ENCODE assay signal across 1 cellular context in genomic region chr19:48713864-48714755, GRCh38.
TF ChIP-seq lines count a peak whose summit lies in the region.

No MANE protein-coding gene starts in this region.

TF ChIP-seq in K562, 482 proteins besides CTCF, POLR2A, EP300 and RAD21 (continued from another document and continues in another):
- peak; percentile 74 for TF ChIP-seq CREB1 (IDR thresholded peaks at IDR 0.05)
- TF ChIP-seq CREB1 (CRISPR knock-in tag; IDR thresholded peaks at IDR 0.05) = 0 out of 2 replicates have a peak, but pooled peaks have one; percentile 53
- TF ChIP-seq IRF2 (CRISPR knock-in tag; IDR thresholded peaks at IDR 0.05) = no peak
- TF ChIP-seq, protein P1, sequence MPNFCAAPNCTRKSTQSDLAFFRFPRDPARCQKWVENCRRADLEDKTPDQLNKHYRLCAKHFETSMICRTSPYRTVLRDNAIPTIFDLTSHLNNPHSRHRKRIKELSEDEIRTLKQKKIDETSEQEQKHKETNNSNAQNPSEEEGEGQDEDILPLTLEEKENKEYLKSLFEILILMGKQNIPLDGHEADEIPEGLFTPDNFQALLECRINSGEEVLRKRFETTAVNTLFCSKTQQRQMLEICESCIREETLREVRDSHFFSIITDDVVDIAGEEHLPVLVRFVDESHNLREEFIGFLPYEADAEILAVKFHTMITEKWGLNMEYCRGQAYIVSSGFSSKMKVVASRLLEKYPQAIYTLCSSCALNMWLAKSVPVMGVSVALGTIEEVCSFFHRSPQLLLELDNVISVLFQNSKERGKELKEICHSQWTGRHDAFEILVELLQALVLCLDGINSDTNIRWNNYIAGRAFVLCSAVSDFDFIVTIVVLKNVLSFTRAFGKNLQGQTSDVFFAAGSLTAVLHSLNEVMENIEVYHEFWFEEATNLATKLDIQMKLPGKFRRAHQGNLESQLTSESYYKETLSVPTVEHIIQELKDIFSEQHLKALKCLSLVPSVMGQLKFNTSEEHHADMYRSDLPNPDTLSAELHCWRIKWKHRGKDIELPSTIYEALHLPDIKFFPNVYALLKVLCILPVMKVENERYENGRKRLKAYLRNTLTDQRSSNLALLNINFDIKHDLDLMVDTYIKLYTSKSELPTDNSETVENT (CRISPR knock-in tag; IDR thresholded peaks at IDR 0.05) = peak; percentile 40; the same call in 1 of the 2 replicates
- no peak for TF ChIP-seq TAF1 (IDR thresholded peaks at IDR 0.05; ENCODE audit: control insufficient read depth, extremely low read depth, insufficient read depth, low read length, severe bottlenecking)
- peak; percentile 78 for TF ChIP-seq CCNT2 (IDR thresholded peaks at IDR 0.05; ENCODE audit: borderline replicate concordance, extremely low read depth, insufficient read length, low read depth, low read length)
- TF ChIP-seq MXI1 (IDR thresholded peaks at IDR 0.05; ENCODE audit: low read depth, low read length) = no peak
- TF ChIP-seq EP400 (IDR thresholded peaks at IDR 0.05) = no peak
- no peak for TF ChIP-seq SLC30A9 (CRISPR knock-in tag; IDR thresholded peaks at IDR 0.05)
- no peak for TF ChIP-seq DACH1 (IDR thresholded peaks at IDR 0.05; ENCODE audit: partially characterized antibody)
- no peak for TF ChIP-seq AFF1 (IDR thresholded peaks at IDR 0.05; ENCODE audit: low read depth in 1 of 2, partially characterized antibody in 2 of 2)
- no peak for TF ChIP-seq KHSRP (IDR thresholded peaks at IDR 0.05)
- no peak for TF ChIP-seq BHLHE40 (IDR thresholded peaks at IDR 0.05; ENCODE audit: low read length)
- TF ChIP-seq MEIS2 (IDR thresholded peaks at IDR 0.05; ENCODE audit: partially characterized antibody) = peak; percentile 96
- TF ChIP-seq TAL1 (IDR thresholded peaks at IDR 0.05) = no peak
- TF ChIP-seq, protein P2, sequence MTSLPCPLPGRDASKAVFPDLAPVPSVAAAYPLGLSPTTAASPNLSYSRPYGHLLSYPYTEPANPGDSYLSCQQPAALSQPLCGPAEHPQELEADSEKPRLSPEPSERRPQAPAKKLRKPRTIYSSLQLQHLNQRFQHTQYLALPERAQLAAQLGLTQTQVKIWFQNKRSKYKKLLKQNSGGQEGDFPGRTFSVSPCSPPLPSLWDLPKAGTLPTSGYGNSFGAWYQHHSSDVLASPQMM (CRISPR knock-in tag; IDR thresholded peaks at IDR 0.05) = no peak
- TF ChIP-seq, protein P3, sequence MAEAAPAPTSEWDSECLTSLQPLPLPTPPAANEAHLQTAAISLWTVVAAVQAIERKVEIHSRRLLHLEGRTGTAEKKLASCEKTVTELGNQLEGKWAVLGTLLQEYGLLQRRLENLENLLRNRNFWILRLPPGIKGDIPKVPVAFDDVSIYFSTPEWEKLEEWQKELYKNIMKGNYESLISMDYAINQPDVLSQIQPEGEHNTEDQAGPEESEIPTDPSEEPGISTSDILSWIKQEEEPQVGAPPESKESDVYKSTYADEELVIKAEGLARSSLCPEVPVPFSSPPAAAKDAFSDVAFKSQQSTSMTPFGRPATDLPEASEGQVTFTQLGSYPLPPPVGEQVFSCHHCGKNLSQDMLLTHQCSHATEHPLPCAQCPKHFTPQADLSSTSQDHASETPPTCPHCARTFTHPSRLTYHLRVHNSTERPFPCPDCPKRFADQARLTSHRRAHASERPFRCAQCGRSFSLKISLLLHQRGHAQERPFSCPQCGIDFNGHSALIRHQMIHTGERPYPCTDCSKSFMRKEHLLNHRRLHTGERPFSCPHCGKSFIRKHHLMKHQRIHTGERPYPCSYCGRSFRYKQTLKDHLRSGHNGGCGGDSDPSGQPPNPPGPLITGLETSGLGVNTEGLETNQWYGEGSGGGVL (CRISPR knock-in tag; IDR thresholded peaks at IDR 0.05) = no peak
- no peak for TF ChIP-seq ZNF551 (CRISPR knock-in tag; IDR thresholded peaks at IDR 0.05)
- peak in 1 of 2 experiments; percentile 8; a peak in 1 of 4 replicates for TF ChIP-seq SRF (CRISPR knock-in tag; IDR thresholded peaks at IDR 0.05)
- no peak for TF ChIP-seq NR2C2 (CRISPR knock-in tag; IDR thresholded peaks at IDR 0.05)
- TF ChIP-seq NR2C2 (tag; IDR thresholded peaks at IDR 0.05) = peak; percentile 88
- TF ChIP-seq ZNF124 (CRISPR knock-in tag; IDR thresholded peaks at IDR 0.05) = no peak
- no peak for TF ChIP-seq HEY1 (CRISPR knock-in tag; IDR thresholded peaks at IDR 0.05; ENCODE audit: borderline replicate concordance)
- no peak for TF ChIP-seq ZNF644 (tag; IDR thresholded peaks at IDR 0.05; ENCODE audit: low read depth)
- peak; percentile 71 for TF ChIP-seq MTA1 (IDR thresholded peaks at IDR 0.05; ENCODE audit: borderline replicate concordance)
- TF ChIP-seq TCF7 (IDR thresholded peaks at IDR 0.05; ENCODE audit: borderline replicate concordance) = no peak
- no peak for TF ChIP-seq ZBTB8A (IDR thresholded peaks at IDR 0.05; ENCODE audit: partially characterized antibody)
- TF ChIP-seq HNRNPK (IDR thresholded peaks at IDR 0.05; ENCODE audit: low read depth, low read length, poor library complexity, severe bottlenecking) = no peak
- TF ChIP-seq CHAMP1 (IDR thresholded peaks at IDR 0.05) = no peak
- TF ChIP-seq, protein P4, sequence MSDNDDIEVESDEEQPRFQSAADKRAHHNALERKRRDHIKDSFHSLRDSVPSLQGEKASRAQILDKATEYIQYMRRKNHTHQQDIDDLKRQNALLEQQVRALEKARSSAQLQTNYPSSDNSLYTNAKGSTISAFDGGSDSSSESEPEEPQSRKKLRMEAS (CRISPR knock-in tag; IDR thresholded peaks at IDR 0.05) = peak; percentile 45
- no peak for TF ChIP-seq ESRRA (IDR thresholded peaks at IDR 0.05; ENCODE audit: borderline replicate concordance, low read depth)
- no peak for TF ChIP-seq ZNF445 (CRISPR knock-in tag; IDR thresholded peaks at IDR 0.05; ENCODE audit: low read depth)
- TF ChIP-seq ZNF561 (CRISPR knock-in tag; conservative IDR thresholded peaks at IDR 0.05) = no peak
- TF ChIP-seq, protein P5, sequence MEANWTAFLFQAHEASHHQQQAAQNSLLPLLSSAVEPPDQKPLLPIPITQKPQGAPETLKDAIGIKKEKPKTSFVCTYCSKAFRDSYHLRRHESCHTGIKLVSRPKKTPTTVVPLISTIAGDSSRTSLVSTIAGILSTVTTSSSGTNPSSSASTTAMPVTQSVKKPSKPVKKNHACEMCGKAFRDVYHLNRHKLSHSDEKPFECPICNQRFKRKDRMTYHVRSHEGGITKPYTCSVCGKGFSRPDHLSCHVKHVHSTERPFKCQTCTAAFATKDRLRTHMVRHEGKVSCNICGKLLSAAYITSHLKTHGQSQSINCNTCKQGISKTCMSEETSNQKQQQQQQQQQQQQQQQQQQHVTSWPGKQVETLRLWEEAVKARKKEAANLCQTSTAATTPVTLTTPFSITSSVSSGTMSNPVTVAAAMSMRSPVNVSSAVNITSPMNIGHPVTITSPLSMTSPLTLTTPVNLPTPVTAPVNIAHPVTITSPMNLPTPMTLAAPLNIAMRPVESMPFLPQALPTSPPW (CRISPR knock-in tag; IDR thresholded peaks at IDR 0.05) = peak; percentile 80
- TF ChIP-seq HDGF (IDR thresholded peaks at IDR 0.05) = 0 out of 2 replicates have a peak, but pooled peaks have one; percentile 73
- TF ChIP-seq DMBX1 (CRISPR knock-in tag; IDR thresholded peaks at IDR 0.05; ENCODE audit: borderline replicate concordance) = no peak
- no peak for TF ChIP-seq OTX1 (CRISPR knock-in tag; IDR thresholded peaks at IDR 0.05)
- TF ChIP-seq MLX (CRISPR knock-in tag; conservative IDR thresholded peaks at IDR 0.05) = no peak
- TF ChIP-seq ZEB2 (IDR thresholded peaks at IDR 0.05) = no peak; the same call in 1 of the 2 replicates
- TF ChIP-seq KDM2B (CRISPR knock-in tag; IDR thresholded peaks at IDR 0.05) = no peak; the same call in 1 of the 2 replicates
- TF ChIP-seq, protein P6, sequence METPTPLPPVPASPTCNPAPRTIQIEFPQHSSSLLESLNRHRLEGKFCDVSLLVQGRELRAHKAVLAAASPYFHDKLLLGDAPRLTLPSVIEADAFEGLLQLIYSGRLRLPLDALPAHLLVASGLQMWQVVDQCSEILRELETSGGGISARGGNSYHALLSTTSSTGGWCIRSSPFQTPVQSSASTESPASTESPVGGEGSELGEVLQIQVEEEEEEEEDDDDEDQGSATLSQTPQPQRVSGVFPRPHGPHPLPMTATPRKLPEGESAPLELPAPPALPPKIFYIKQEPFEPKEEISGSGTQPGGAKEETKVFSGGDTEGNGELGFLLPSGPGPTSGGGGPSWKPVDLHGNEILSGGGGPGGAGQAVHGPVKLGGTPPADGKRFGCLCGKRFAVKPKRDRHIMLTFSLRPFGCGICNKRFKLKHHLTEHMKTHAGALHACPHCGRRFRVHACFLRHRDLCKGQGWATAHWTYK (CRISPR knock-in tag; IDR thresholded peaks at IDR 0.05) = no peak
- no peak for TF ChIP-seq PURB (CRISPR knock-in tag; IDR thresholded peaks at IDR 0.05; ENCODE audit: low read depth)
- TF ChIP-seq, protein P7, sequence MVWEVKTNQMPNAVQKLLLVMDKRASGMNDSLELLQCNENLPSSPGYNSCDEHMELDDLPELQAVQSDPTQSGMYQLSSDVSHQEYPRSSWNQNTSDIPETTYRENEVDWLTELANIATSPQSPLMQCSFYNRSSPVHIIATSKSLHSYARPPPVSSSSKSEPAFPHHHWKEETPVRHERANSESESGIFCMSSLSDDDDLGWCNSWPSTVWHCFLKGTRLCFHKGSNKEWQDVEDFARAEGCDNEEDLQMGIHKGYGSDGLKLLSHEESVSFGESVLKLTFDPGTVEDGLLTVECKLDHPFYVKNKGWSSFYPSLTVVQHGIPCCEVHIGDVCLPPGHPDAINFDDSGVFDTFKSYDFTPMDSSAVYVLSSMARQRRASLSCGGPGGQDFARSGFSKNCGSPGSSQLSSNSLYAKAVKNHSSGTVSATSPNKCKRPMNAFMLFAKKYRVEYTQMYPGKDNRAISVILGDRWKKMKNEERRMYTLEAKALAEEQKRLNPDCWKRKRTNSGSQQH (CRISPR knock-in tag; IDR thresholded peaks at IDR 0.05) = no peak
- TF ChIP-seq, protein P8, sequence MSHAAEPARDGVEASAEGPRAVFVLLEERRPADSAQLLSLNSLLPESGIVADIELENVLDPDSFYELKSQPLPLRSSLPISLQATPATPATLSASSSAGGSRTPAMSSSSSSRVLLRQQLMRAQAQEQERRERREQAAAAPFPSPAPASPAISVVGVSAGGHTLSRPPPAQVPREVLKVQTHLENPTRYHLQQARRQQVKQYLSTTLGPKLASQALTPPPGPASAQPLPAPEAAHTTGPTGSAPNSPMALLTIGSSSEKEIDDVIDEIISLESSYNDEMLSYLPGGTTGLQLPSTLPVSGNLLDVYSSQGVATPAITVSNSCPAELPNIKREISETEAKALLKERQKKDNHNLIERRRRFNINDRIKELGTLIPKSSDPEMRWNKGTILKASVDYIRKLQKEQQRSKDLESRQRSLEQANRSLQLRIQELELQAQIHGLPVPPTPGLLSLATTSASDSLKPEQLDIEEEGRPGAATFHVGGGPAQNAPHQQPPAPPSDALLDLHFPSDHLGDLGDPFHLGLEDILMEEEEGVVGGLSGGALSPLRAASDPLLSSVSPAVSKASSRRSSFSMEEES (CRISPR knock-in tag; IDR thresholded peaks at IDR 0.05) = no peak
- no peak for TF ChIP-seq LARP7 (IDR thresholded peaks at IDR 0.05)
